Comparison of ENCODE assay signal across 1 cellular context in genomic region chr11:19980388-19980787, GRCh38.
TF ChIP-seq lines count a peak whose summit lies in the region.

No MANE protein-coding gene starts in this region.

TF ChIP-seq in IMR-90, 13 proteins besides CTCF, POLR2A, EP300 and RAD21:
- TF ChIP-seq CHD1 (IDR thresholded peaks at IDR 0.05; ENCODE audit: low read depth, low read length) (no peak), SMC3 (IDR thresholded peaks at IDR 0.05; ENCODE audit: low read depth, low read length) (no peak), MXI1 (IDR thresholded peaks at IDR 0.05; ENCODE audit: borderline replicate concordance, low read depth, low read length) (no peak), CEBPB (IDR thresholded peaks at IDR 0.05; ENCODE audit: low read depth, low read length) (no peak), MAFK (IDR thresholded peaks at IDR 0.05; ENCODE audit: low read depth, low read length) (no peak), ELK1 (IDR thresholded peaks at IDR 0.05; ENCODE audit: borderline replicate concordance, low read depth, low read length) (no peak), MAZ (IDR thresholded peaks at IDR 0.05; ENCODE audit: borderline replicate concordance, low read depth, low read length) (no peak), NFE2L2 (IDR thresholded peaks at IDR 0.05; ENCODE audit: low read depth, low read length) (no peak), RFX5 (IDR thresholded peaks at IDR 0.05; ENCODE audit: low read depth, low read length) (no peak), RCOR1 (IDR thresholded peaks at IDR 0.05; ENCODE audit: insufficient replicate concordance, low read length) (no peak), BHLHE40 (IDR thresholded peaks at IDR 0.05; ENCODE audit: low read depth, low read length) (no peak), FOS (IDR thresholded peaks at IDR 0.05; ENCODE audit: low read depth, low read length) (no peak)
- TF ChIP-seq, protein P1, sequence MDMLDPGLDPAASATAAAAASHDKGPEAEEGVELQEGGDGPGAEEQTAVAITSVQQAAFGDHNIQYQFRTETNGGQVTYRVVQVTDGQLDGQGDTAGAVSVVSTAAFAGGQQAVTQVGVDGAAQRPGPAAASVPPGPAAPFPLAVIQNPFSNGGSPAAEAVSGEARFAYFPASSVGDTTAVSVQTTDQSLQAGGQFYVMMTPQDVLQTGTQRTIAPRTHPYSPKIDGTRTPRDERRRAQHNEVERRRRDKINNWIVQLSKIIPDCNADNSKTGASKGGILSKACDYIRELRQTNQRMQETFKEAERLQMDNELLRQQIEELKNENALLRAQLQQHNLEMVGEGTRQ (IDR thresholded peaks at IDR 0.05; ENCODE audit: low read depth, low read length), result no peak
